Comparison of ENCODE assay signal across 1 cellular context in the genomic region with DNA sequence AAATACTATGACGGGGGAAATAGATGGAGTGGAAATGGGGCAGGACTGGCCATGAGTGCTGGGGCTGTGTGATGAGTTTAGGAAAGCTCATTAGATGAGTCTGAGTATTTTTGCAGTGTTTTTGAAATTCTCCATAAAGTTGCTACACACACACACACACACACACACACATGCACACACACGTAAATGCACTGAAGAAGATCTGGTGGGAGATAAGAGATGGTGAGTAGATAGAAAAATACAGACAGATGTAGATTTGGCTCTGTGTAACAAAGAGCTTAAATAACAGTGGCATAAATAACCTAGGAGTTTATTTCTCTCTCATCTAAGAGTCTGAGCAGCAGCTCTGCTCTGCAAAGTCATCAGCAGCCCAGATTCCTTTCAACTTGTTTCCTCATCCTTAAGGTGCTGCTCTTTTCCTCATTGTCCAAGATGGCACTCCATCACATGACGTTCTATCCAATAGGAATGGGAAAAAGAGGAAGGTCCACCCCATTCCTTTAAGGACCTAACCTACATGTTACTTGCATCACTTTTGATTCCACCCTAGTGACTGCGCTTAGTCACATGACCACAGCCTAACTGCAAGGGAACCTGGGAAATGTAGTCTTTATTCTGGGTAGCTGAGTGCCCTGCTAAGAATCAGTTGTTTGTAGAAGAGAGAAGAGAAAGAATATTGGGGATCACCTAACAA.
TF ChIP-seq lines count a peak whose summit lies in the region.

No MANE protein-coding gene starts in this region.

TF ChIP-seq in K562, 482 proteins besides CTCF, POLR2A, EP300 and RAD21 (continued from another document and continues in another):
- TF ChIP-seq, protein P1, sequence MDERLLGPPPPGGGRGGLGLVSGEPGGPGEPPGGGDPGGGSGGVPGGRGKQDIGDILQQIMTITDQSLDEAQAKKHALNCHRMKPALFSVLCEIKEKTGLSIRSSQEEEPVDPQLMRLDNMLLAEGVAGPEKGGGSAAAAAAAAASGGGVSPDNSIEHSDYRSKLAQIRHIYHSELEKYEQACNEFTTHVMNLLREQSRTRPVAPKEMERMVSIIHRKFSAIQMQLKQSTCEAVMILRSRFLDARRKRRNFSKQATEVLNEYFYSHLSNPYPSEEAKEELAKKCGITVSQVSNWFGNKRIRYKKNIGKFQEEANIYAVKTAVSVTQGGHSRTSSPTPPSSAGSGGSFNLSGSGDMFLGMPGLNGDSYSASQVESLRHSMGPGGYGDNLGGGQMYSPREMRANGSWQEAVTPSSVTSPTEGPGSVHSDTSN (CRISPR knock-in tag; IDR thresholded peaks at IDR 0.05; ENCODE audit: low read depth) = no peak
- TF ChIP-seq, protein P1 (tag; conservative IDR thresholded peaks at IDR 0.05; ENCODE audit: low read depth) = peak; percentile 61; the same call in 1 of the 2 replicates
- TF ChIP-seq RFX7 (CRISPR knock-in tag; IDR thresholded peaks at IDR 0.05) = no peak
- TF ChIP-seq ZNF408 (CRISPR knock-in tag; IDR thresholded peaks at IDR 0.05; ENCODE audit: low read depth) = no peak
- no peak for TF ChIP-seq ZNF699 (CRISPR knock-in tag; IDR thresholded peaks at IDR 0.05; ENCODE audit: insufficient replicate concordance)
- no peak for TF ChIP-seq HIVEP1 (CRISPR knock-in tag; IDR thresholded peaks at IDR 0.05)
- TF ChIP-seq ZNF384 (IDR thresholded peaks at IDR 0.05; ENCODE audit: low read depth, low read length) = no peak
- no peak for TF ChIP-seq BRCA1 (IDR thresholded peaks at IDR 0.05)
- no peak for TF ChIP-seq BRCA1 (CRISPR knock-in tag; IDR thresholded peaks at IDR 0.05)
- no peak for TF ChIP-seq RNF2 (IDR thresholded peaks at IDR 0.05)
- TF ChIP-seq, protein P2, sequence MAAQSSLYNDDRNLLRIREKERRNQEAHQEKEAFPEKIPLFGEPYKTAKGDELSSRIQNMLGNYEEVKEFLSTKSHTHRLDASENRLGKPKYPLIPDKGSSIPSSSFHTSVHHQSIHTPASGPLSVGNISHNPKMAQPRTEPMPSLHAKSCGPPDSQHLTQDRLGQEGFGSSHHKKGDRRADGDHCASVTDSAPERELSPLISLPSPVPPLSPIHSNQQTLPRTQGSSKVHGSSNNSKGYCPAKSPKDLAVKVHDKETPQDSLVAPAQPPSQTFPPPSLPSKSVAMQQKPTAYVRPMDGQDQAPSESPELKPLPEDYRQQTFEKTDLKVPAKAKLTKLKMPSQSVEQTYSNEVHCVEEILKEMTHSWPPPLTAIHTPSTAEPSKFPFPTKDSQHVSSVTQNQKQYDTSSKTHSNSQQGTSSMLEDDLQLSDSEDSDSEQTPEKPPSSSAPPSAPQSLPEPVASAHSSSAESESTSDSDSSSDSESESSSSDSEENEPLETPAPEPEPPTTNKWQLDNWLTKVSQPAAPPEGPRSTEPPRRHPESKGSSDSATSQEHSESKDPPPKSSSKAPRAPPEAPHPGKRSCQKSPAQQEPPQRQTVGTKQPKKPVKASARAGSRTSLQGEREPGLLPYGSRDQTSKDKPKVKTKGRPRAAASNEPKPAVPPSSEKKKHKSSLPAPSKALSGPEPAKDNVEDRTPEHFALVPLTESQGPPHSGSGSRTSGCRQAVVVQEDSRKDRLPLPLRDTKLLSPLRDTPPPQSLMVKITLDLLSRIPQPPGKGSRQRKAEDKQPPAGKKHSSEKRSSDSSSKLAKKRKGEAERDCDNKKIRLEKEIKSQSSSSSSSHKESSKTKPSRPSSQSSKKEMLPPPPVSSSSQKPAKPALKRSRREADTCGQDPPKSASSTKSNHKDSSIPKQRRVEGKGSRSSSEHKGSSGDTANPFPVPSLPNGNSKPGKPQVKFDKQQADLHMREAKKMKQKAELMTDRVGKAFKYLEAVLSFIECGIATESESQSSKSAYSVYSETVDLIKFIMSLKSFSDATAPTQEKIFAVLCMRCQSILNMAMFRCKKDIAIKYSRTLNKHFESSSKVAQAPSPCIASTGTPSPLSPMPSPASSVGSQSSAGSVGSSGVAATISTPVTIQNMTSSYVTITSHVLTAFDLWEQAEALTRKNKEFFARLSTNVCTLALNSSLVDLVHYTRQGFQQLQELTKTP (IDR thresholded peaks at IDR 0.05; ENCODE audit: low read depth in 1 of 2, partially characterized antibody in 2 of 2) = peak in 1 of 2 experiments; percentile 85
- no peak for TF ChIP-seq HNRNPL (IDR thresholded peaks at IDR 0.05; ENCODE audit: low read depth, low read length)
- no peak for TF ChIP-seq BRD4 (IDR thresholded peaks at IDR 0.05)
- TF ChIP-seq, protein P3, sequence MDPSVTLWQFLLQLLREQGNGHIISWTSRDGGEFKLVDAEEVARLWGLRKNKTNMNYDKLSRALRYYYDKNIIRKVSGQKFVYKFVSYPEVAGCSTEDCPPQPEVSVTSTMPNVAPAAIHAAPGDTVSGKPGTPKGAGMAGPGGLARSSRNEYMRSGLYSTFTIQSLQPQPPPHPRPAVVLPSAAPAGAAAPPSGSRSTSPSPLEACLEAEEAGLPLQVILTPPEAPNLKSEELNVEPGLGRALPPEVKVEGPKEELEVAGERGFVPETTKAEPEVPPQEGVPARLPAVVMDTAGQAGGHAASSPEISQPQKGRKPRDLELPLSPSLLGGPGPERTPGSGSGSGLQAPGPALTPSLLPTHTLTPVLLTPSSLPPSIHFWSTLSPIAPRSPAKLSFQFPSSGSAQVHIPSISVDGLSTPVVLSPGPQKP (CRISPR knock-in tag; IDR thresholded peaks at IDR 0.05) = no peak
- 0 out of 2 replicates have a peak, but pooled peaks have one; percentile 16 for TF ChIP-seq GABPA (tag; conservative IDR thresholded peaks at IDR 0.05; ENCODE audit: low read depth)
- TF ChIP-seq, protein P4, sequence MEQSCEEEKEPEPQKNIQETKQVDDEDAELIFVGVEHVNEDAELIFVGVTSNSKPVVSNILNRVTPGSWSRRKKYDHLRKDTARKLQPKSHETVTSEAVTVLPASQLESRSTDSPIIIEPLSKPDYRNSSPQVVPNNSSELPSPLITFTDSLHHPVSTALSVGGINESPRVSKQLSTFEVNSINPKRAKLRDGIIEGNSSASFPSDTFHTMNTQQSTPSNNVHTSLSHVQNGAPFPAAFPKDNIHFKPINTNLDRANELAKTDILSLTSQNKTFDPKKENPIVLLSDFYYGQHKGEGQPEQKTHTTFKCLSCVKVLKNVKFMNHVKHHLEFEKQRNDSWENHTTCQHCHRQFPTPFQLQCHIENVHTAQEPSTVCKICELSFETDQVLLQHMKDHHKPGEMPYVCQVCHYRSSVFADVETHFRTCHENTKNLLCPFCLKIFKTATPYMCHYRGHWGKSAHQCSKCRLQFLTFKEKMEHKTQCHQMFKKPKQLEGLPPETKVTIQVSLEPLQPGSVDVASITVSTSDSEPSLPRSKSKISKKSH (CRISPR knock-in tag; IDR thresholded peaks at IDR 0.05) = no peak
- TF ChIP-seq TEAD1 (CRISPR knock-in tag; IDR thresholded peaks at IDR 0.05) = no peak
- TF ChIP-seq, protein P5, sequence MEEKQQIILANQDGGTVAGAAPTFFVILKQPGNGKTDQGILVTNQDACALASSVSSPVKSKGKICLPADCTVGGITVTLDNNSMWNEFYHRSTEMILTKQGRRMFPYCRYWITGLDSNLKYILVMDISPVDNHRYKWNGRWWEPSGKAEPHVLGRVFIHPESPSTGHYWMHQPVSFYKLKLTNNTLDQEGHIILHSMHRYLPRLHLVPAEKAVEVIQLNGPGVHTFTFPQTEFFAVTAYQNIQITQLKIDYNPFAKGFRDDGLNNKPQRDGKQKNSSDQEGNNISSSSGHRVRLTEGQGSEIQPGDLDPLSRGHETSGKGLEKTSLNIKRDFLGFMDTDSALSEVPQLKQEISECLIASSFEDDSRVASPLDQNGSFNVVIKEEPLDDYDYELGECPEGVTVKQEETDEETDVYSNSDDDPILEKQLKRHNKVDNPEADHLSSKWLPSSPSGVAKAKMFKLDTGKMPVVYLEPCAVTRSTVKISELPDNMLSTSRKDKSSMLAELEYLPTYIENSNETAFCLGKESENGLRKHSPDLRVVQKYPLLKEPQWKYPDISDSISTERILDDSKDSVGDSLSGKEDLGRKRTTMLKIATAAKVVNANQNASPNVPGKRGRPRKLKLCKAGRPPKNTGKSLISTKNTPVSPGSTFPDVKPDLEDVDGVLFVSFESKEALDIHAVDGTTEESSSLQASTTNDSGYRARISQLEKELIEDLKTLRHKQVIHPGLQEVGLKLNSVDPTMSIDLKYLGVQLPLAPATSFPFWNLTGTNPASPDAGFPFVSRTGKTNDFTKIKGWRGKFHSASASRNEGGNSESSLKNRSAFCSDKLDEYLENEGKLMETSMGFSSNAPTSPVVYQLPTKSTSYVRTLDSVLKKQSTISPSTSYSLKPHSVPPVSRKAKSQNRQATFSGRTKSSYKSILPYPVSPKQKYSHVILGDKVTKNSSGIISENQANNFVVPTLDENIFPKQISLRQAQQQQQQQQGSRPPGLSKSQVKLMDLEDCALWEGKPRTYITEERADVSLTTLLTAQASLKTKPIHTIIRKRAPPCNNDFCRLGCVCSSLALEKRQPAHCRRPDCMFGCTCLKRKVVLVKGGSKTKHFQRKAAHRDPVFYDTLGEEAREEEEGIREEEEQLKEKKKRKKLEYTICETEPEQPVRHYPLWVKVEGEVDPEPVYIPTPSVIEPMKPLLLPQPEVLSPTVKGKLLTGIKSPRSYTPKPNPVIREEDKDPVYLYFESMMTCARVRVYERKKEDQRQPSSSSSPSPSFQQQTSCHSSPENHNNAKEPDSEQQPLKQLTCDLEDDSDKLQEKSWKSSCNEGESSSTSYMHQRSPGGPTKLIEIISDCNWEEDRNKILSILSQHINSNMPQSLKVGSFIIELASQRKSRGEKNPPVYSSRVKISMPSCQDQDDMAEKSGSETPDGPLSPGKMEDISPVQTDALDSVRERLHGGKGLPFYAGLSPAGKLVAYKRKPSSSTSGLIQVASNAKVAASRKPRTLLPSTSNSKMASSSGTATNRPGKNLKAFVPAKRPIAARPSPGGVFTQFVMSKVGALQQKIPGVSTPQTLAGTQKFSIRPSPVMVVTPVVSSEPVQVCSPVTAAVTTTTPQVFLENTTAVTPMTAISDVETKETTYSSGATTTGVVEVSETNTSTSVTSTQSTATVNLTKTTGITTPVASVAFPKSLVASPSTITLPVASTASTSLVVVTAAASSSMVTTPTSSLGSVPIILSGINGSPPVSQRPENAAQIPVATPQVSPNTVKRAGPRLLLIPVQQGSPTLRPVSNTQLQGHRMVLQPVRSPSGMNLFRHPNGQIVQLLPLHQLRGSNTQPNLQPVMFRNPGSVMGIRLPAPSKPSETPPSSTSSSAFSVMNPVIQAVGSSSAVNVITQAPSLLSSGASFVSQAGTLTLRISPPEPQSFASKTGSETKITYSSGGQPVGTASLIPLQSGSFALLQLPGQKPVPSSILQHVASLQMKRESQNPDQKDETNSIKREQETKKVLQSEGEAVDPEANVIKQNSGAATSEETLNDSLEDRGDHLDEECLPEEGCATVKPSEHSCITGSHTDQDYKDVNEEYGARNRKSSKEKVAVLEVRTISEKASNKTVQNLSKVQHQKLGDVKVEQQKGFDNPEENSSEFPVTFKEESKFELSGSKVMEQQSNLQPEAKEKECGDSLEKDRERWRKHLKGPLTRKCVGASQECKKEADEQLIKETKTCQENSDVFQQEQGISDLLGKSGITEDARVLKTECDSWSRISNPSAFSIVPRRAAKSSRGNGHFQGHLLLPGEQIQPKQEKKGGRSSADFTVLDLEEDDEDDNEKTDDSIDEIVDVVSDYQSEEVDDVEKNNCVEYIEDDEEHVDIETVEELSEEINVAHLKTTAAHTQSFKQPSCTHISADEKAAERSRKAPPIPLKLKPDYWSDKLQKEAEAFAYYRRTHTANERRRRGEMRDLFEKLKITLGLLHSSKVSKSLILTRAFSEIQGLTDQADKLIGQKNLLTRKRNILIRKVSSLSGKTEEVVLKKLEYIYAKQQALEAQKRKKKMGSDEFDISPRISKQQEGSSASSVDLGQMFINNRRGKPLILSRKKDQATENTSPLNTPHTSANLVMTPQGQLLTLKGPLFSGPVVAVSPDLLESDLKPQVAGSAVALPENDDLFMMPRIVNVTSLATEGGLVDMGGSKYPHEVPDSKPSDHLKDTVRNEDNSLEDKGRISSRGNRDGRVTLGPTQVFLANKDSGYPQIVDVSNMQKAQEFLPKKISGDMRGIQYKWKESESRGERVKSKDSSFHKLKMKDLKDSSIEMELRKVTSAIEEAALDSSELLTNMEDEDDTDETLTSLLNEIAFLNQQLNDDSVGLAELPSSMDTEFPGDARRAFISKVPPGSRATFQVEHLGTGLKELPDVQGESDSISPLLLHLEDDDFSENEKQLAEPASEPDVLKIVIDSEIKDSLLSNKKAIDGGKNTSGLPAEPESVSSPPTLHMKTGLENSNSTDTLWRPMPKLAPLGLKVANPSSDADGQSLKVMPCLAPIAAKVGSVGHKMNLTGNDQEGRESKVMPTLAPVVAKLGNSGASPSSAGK (IDR thresholded peaks at IDR 0.05) = peak; percentile 20; the same call in 1 of the 2 replicates
- TF ChIP-seq HMG20B (CRISPR knock-in tag; IDR thresholded peaks at IDR 0.05) = no peak
- TF ChIP-seq RBM22 (IDR thresholded peaks at IDR 0.05; ENCODE audit: low read depth, low read length, poor library complexity, severe bottlenecking) = no peak
- no peak for TF ChIP-seq ZNF174 (CRISPR knock-in tag; IDR thresholded peaks at IDR 0.05)
- TF ChIP-seq, protein P6, sequence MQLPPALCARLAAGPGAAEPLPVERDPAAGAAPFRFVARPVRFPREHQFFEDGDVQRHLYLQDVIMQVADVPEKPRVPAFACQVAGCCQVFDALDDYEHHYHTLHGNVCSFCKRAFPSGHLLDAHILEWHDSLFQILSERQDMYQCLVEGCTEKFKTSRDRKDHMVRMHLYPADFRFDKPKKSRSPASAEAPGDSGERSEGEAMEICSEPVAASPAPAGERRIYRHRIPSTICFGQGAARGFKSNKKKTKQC (CRISPR knock-in tag; IDR thresholded peaks at IDR 0.05) = no peak
- TF ChIP-seq, protein P7, sequence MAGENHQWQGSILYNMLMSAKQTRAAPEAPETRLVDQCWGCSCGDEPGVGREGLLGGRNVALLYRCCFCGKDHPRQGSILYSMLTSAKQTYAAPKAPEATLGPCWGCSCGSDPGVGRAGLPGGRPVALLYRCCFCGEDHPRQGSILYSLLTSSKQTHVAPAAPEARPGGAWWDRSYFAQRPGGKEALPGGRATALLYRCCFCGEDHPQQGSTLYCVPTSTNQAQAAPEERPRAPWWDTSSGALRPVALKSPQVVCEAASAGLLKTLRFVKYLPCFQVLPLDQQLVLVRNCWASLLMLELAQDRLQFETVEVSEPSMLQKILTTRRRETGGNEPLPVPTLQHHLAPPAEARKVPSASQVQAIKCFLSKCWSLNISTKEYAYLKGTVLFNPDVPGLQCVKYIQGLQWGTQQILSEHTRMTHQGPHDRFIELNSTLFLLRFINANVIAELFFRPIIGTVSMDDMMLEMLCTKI (IDR thresholded peaks at IDR 0.05; ENCODE audit: partially characterized antibody) = no peak
- TF ChIP-seq ATF7 (IDR thresholded peaks at IDR 0.05) = peak; percentile 66; the same call in 1 of the 2 replicates
- no peak for TF ChIP-seq NR4A1 (CRISPR knock-in tag; IDR thresholded peaks at IDR 0.05)
- TF ChIP-seq NR4A1 (tag; IDR thresholded peaks at IDR 0.05) = no peak
- no peak for TF ChIP-seq COPS2 (conservative IDR thresholded peaks at IDR 0.05)
- TF ChIP-seq, protein P8, sequence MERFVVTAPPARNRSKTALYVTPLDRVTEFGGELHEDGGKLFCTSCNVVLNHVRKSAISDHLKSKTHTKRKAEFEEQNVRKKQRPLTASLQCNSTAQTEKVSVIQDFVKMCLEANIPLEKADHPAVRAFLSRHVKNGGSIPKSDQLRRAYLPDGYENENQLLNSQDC (CRISPR knock-in tag; IDR thresholded peaks at IDR 0.05) = no peak
- TF ChIP-seq POLR3G (IDR thresholded peaks at IDR 0.05; ENCODE audit: extremely low read depth, insufficient read length, insufficient replicate concordance) = no peak
- TF ChIP-seq CBFA2T3 (IDR thresholded peaks at IDR 0.05) = no peak
- no peak for TF ChIP-seq IRF2 (CRISPR knock-in tag; IDR thresholded peaks at IDR 0.05)
- TF ChIP-seq TCFL5 (CRISPR knock-in tag; conservative IDR thresholded peaks at IDR 0.05) = no peak
- no peak for TF ChIP-seq KDM1A (IDR thresholded peaks at IDR 0.05)
